37 cellular contexts compared by ENCODE assay signal in the genomic region with DNA sequence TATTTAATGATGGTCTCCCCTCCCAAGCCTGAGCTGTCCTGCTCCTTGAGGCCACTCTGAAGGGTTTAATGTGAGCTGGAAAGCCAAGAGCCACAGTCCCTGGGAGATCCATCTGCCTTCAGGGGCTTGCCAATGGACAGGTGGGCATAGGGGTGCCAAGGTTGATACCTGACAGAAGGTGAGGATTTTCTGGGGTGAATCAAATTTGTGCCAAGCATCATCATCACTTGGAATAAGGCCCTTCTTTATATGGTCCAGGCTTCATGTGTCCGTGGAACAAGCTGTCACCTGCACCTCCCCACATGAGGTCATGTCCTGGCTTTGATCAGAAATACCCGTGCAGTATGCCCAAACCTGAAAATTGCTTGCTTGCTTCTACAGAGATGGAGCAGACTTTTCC.
"Had no signal": no experiment of that assay in that cellular context is flagged by ENCODE, and none has a peak within 500 bp of the region (broad histone marks: within the 10 kb centered on the region; RNA-seq: fewer than 3 reads in every experiment).

No MANE protein-coding gene starts in this region.

- H3K4me3 Mint-ChIP-seq: activated CD4-positive, alpha-beta memory T cell treated with anti-CD3 and anti-CD28 coated beads, Interleukin-2, amount 10 ng/mL, durations not matched to agents 7 days and 5 days; activated CD4-positive, alpha-beta T cell treated with anti-CD3 and anti-CD28 coated beads for 36 hours; activated CD4-positive, alpha-beta T cell treated with anti-CD3 and anti-CD28 coated beads, Interleukin-2, amount 10 ng/mL, durations not matched to agents 7 days and 5 days; activated CD8-positive, alpha-beta memory T cell treated with anti-CD3 and anti-CD28 coated beads, Interleukin-2, amount 10 ng/mL, durations not matched to agents 7 days and 5 days; activated CD8-positive, alpha-beta T cell treated with anti-CD3 and anti-CD28 coated beads, Interleukin-2, amount 10 ng/mL, durations not matched to agents 7 days and 5 days; activated naive CD4-positive, alpha-beta T cell treated with anti-CD3 and anti-CD28 coated beads for 36 hours; activated naive CD8-positive, alpha-beta T cell treated with anti-CD3 and anti-CD28 coated beads for 36 hours; activated T-cell treated with anti-CD3 and anti-CD28 coated beads, Interleukin-2, amount 50 U/mL, for 24 hours; activated T-cell treated with anti-CD3 and anti-CD28 coated beads, Interleukin-2, amount 50 U/mL, for 72 hours; activated T-helper 1 cell treated with anti-CD3 and anti-CD28 coated beads, Interleukin-12 subunit alpha, Interleukin-12 subunit beta, Interleukin-2, Interleukin-4 antibody, amounts not matched to agents 30 ng/mL and 10 ng/mL and 1 ng/mL, durations not matched to agents 14 hours and 24 hours and 36 hours; activated T-helper 17 cell treated with anti-CD3 and anti-CD28 coated beads, Interleukin-2, amount 50 U/mL, for 72 hours; T-helper 1 cell treated with Interleukin-12 subunit alpha and Interleukin-12 subunit beta and Interleukin-4 antibody, amounts not matched to agents 30 μg/mL and 1 μg/mL, for 36 hours; T-helper 2 cell treated with Interferon-gamma antibody and Interleukin-4, amounts not matched to agents 5 μg/mL and 100 μg/mL, for 36 hours; WTC11 had no signal

- H3K4me1 Mint-ChIP-seq: activated CD4-positive, alpha-beta memory T cell treated with anti-CD3 and anti-CD28 coated beads, Interleukin-2, amount 10 ng/mL, durations not matched to agents 7 days and 5 days; activated CD4-positive, alpha-beta T cell treated with anti-CD3 and anti-CD28 coated beads for 36 hours; activated CD4-positive, alpha-beta T cell treated with anti-CD3 and anti-CD28 coated beads, Interleukin-2, amount 10 ng/mL, durations not matched to agents 7 days and 5 days; activated CD8-positive, alpha-beta memory T cell treated with anti-CD3 and anti-CD28 coated beads, Interleukin-2, amount 10 ng/mL, durations not matched to agents 7 days and 5 days; activated naive CD8-positive, alpha-beta T cell treated with anti-CD3 and anti-CD28 coated beads for 36 hours; activated T-helper 17 cell treated with anti-CD3 and anti-CD28 coated beads, Interleukin-2, amount 50 U/mL, for 72 hours had no signal

- H3K27ac Mint-ChIP-seq: activated CD4-positive, alpha-beta memory T cell treated with anti-CD3 and anti-CD28 coated beads, Interleukin-2, amount 10 ng/mL, durations not matched to agents 7 days and 5 days; activated CD4-positive, alpha-beta T cell treated with anti-CD3 and anti-CD28 coated beads for 36 hours; activated CD4-positive, alpha-beta T cell treated with anti-CD3 and anti-CD28 coated beads, Interleukin-2, amount 10 ng/mL, durations not matched to agents 7 days and 5 days; activated CD8-positive, alpha-beta memory T cell treated with anti-CD3 and anti-CD28 coated beads, Interleukin-2, amount 10 ng/mL, durations not matched to agents 7 days and 5 days; activated CD8-positive, alpha-beta T cell treated with anti-CD3 and anti-CD28 coated beads, Interleukin-2, amount 10 ng/mL, durations not matched to agents 7 days and 5 days; activated naive CD4-positive, alpha-beta T cell treated with anti-CD3 and anti-CD28 coated beads for 36 hours; activated naive CD4-positive, alpha-beta T cell treated with anti-CD3 and anti-CD28 coated beads, Interleukin-2, amount 50 U/mL, for 72 hours; activated naive CD8-positive, alpha-beta T cell treated with anti-CD3 and anti-CD28 coated beads for 36 hours; activated T-cell treated with anti-CD3 and anti-CD28 coated beads, Interleukin-2, amount 50 U/mL, for 24 hours; activated T-cell treated with anti-CD3 and anti-CD28 coated beads, Interleukin-2, amount 50 U/mL, for 72 hours; activated T-helper 1 cell treated with anti-CD3 and anti-CD28 coated beads, Interleukin-12 subunit alpha, Interleukin-12 subunit beta, Interleukin-2, Interleukin-4 antibody, amounts not matched to agents 30 ng/mL and 10 ng/mL and 1 ng/mL, durations not matched to agents 14 hours and 24 hours and 36 hours; activated T-helper 17 cell treated with anti-CD3 and anti-CD28 coated beads, Interleukin-2, amount 50 U/mL, for 72 hours; T-helper 1 cell treated with Interleukin-12 subunit alpha and Interleukin-12 subunit beta and Interleukin-4 antibody, amounts not matched to agents 30 μg/mL and 1 μg/mL, for 36 hours; T-helper 2 cell treated with Interferon-gamma antibody and Interleukin-4, amounts not matched to agents 5 μg/mL and 100 μg/mL, for 36 hours; WTC11 had no signal

- ATAC-seq: activated CD4-positive, alpha-beta T cell treated with anti-CD3 and anti-CD28 coated beads for 36 hours; activated CD4-positive, CD25-positive, alpha-beta regulatory T cell treated with anti-CD3 and anti-CD28 coated beads, Interleukin-2, amount 50 U/mL, for 24 hours; activated CD8-positive, alpha-beta memory T cell treated with anti-CD3 and anti-CD28 coated beads, Interleukin-2, amount 10 ng/mL, durations not matched to agents 7 days and 5 days; activated CD8-positive, alpha-beta T cell treated with anti-CD3 and anti-CD28 coated beads, Interleukin-2, amount 10 ng/mL, durations not matched to agents 7 days and 5 days; activated naive CD4-positive, alpha-beta T cell treated with anti-CD3 and anti-CD28 coated beads, Interleukin-2, amount 50 U/mL, for 72 hours; activated T-cell treated with anti-CD3 and anti-CD28 coated beads, Interleukin-2, amount 50 U/mL, for 72 hours; activated T-helper 17 cell treated with anti-CD3 and anti-CD28 coated beads, Interleukin-2, amount 50 U/mL, for 72 hours; body of pancreas; WTC11 had no signal

- H3K27me3 Mint-ChIP-seq: activated CD4-positive, alpha-beta T cell treated with anti-CD3 and anti-CD28 coated beads, Interleukin-2, amount 10 ng/mL, durations not matched to agents 7 days and 5 days; activated naive CD8-positive, alpha-beta T cell treated with anti-CD3 and anti-CD28 coated beads for 36 hours; activated T-helper 17 cell treated with anti-CD3 and anti-CD28 coated beads, Interleukin-2, amount 50 U/mL, for 72 hours had no signal

- DNase-seq: activated CD4-positive, alpha-beta memory T cell treated with anti-CD3 and anti-CD28 coated beads, Interleukin-2, amount 10 ng/mL, durations not matched to agents 7 days and 5 days; activated CD4-positive, alpha-beta T cell treated with anti-CD3 and anti-CD28 coated beads for 1 hour; activated CD4-positive, alpha-beta T cell treated with anti-CD3 and anti-CD28 coated beads for 36 hours; activated CD4-positive, alpha-beta T cell treated with anti-CD3 and anti-CD28 coated beads for 48 hours; activated CD4-positive, alpha-beta T cell treated with anti-CD3 and anti-CD28 coated beads, Interleukin-2, amount 10 ng/mL, durations not matched to agents 7 days and 5 days; activated CD4-positive, alpha-beta T cell treated with anti-CD3 and anti-CD28 coated beads, Interleukin-2, amount 50 U/mL, for 48 hours; activated CD4-positive, CD25-positive, alpha-beta regulatory T cell; activated CD8-positive, alpha-beta memory T cell treated with anti-CD3 and anti-CD28 coated beads for 24 hours; activated CD8-positive, alpha-beta memory T cell treated with anti-CD3 and anti-CD28 coated beads, Interleukin-2, amount 10 ng/mL, durations not matched to agents 7 days and 5 days; activated CD8-positive, alpha-beta memory T cell treated with anti-CD3 and anti-CD28 coated beads, Interleukin-2, amount 50 U/mL, for 48 hours; activated CD8-positive, alpha-beta T cell treated with anti-CD3 and anti-CD28 coated beads, Interleukin-2, amount 10 ng/mL, durations not matched to agents 7 days and 5 days; activated effector memory CD4-positive, alpha-beta T cell treated with anti-CD3 and anti-CD28 coated beads, Interleukin-2, amount 50 U/mL, for 16 hours; activated gamma-delta T cell treated with Interleukin-2 at 50 U/mL for 16 hours; activated naive CD4-positive, alpha-beta T cell; activated naive CD4-positive, alpha-beta T cell treated with anti-CD3 and anti-CD28 coated beads for 36 hours; activated naive CD4-positive, alpha-beta T cell treated with anti-CD3 and anti-CD28 coated beads, Interleukin-2, amount 50 U/mL, for 16 hours; activated naive CD8-positive, alpha-beta T cell treated with anti-CD3 and anti-CD28 coated beads for 36 hours; activated T-cell treated with anti-CD3 and anti-CD28 coated beads, Interleukin-2, amount 50 U/mL, for 24 hours; activated T-cell treated with anti-CD3 and anti-CD28 coated beads, Interleukin-2, amount 50 U/mL, for 72 hours; adrenal gland; amniotic stem cell; aorta; body of pancreas; brain microvascular endothelial cell; central memory CD4-positive, alpha-beta T cell; SW 1271; T-helper 1 cell; T-helper 2 cell; T-helper 9 cell; WERI-Rb-1 had no signal
